In genomic region chrX:66076801-66077200, GRCh38 we compare ENCODE assay signal across 27 cellular contexts. TPM values are rescaled to one million over a fixed set of nuclear protein-coding genes. Genes with fewer than 3 reads are reported as not detected.
"Had no signal": no experiment of that assay in that cellular context is flagged by ENCODE, and none has a peak within 500 bp of the region (broad histone marks: within the 10 kb centered on the region; RNA-seq: fewer than 3 reads in every experiment).

No MANE protein-coding gene starts in this region.

- H3K4me1 Mint-ChIP-seq: endodermal cell, mesothelial cell of epicardium had no signal

- H3K36me3 Mint-ChIP-seq: mesothelial cell of epicardium, naive B cell had no signal

- H3K4me1 ChIP-seq: colonic mucosa, esophagus muscularis mucosa, foreskin keratinocyte, gastroesophageal sphincter, lower lobe of right lung had no signal

- H2AFZ ChIP-seq: hepatocyte had no signal

- FAIRE-seq: endometrium, frontal cortex, kidney had no signal

- H3K4me3 ChIP-seq: colonic mucosa, esophagus muscularis mucosa, gastroesophageal sphincter, heart left ventricle, hepatocyte, left lung, lower lobe of right lung, mucosa of descending colon had no signal

- H3K36me3 ChIP-seq: colonic mucosa, esophagus muscularis mucosa, gastroesophageal sphincter, heart left ventricle, left lung, lower lobe of right lung had no signal

- ATAC-seq: effector memory CD8-positive, alpha-beta T cell; foreskin keratinocyte; gastroesophageal sphincter; heart left ventricle; left colon; left lung; lower lobe of right lung; mucosa of descending colon had no signal

- H3K27ac Mint-ChIP-seq: effector memory CD8-positive, alpha-beta T cell; endodermal cell; mesothelial cell of epicardium had no signal

- H3K9me3 ChIP-seq: colonic mucosa, esophagus muscularis mucosa, gastroesophageal sphincter, heart left ventricle, left lung, lower lobe of right lung, mucosa of descending colon had no signal

- H3K9me3 Mint-ChIP-seq: dendritic cell treated with granulocyte-macrophage colony-stimulating factor and Interleukin-4, amounts not matched to agents 40 ng/mL and 50 ng/mL, for 4 days had no signal

- H3K27ac ChIP-seq: colonic mucosa, esophagus muscularis mucosa, foreskin keratinocyte, gastroesophageal sphincter, hepatocyte, lower lobe of right lung had no signal

- H3K27me3 Mint-ChIP-seq: dendritic cell treated with granulocyte-macrophage colony-stimulating factor and Interleukin-4, amounts not matched to agents 40 ng/mL and 50 ng/mL, for 4 days; effector memory CD8-positive, alpha-beta T cell had no signal

- H3K27me3 ChIP-seq: colonic mucosa, esophagus muscularis mucosa, foreskin keratinocyte, gastroesophageal sphincter, hepatocyte, left lung had no signal

- H3K4me2 ChIP-seq: hepatocyte had no signal

- DNase-seq: colonic mucosa; cortex of kidney; effector CD8-positive, alpha-beta T cell; effector memory CD8-positive, alpha-beta T cell; endodermal cell; foreskin keratinocyte; heart left ventricle; hypothalamus; immature natural killer cell; islet precursor cell; kidney; kidney glomerular epithelial cell; left colon; left lung; left ventricle myocardium superior; lower lobe of right lung; mesenchymal stem cell; mucosa of descending colon; naive B cell had no signal

- H3K4me3 Mint-ChIP-seq: dendritic cell treated with granulocyte-macrophage colony-stimulating factor and Interleukin-4, amounts not matched to agents 40 ng/mL and 50 ng/mL, for 4 days; effector memory CD8-positive, alpha-beta T cell; endodermal cell; immature natural killer cell; mesothelial cell of epicardium; naive B cell had no signal

- H3K79me2 ChIP-seq: hepatocyte had no signal

RNA-seq across cellular contexts. Expression of gene VSIG4, which starts 36.9 kb away (rescaled TPM):
- polyA plus RNA-seq: fibroblast of lung, foreskin keratinocyte, immature natural killer cell had no signal
